Comparison of ENCODE assay signal across 18 cellular contexts in genomic region chr10:61749271-61749670, GRCh38.
A peak's percentile ranks its signal among the peaks of the same experiment; 100 is the strongest.
DNase-seq lines count a peak whose midpoint lies in the region; ATAC-seq, FAIRE-seq and TF ChIP-seq lines count a peak whose summit lies in the region.
"Had no signal": no experiment of that assay in that cellular context is flagged by ENCODE, and none has a peak within 500 bp of the region (broad histone marks: within the 10 kb centered on the region; RNA-seq: fewer than 3 reads in every experiment).

No MANE protein-coding gene starts in this region.

- CTCF ChIA-PET in PC-3 (lab: Charles Lee), result no interaction called here

- H3K36me3 Mint-ChIP-seq in natural killer cell treated with Interleukin-12 subunit alpha and Interleukin-12 subunit beta and Interleukin-15 and Interleukin-18, amount 100 ng/mL, for 72 hours, result peaks cover 5% of the 10 kb centered on the region
- H3K36me3 Mint-ChIP-seq: CD14-positive monocyte had no signal

- H3F3A ChIP-seq in PC-3 (ENCODE audit: low read length, unreplicated experiment), result no peaks in the 10 kb centered on the region

- H4K20me1 ChIP-seq in PC-3 (ENCODE audit: low read length), result no peaks in the 10 kb centered on the region

- FAIRE-seq in H54 (lab: Jason Lieb, UNC), result peak; percentile 23

- no peaks in the 10 kb centered on the region for H3K9me3 Mint-ChIP-seq in natural killer cell treated with Interleukin-12 subunit alpha and Interleukin-12 subunit beta and Interleukin-15 and Interleukin-18, amount 100 ng/mL, for 72 hours
- H3K9me3 Mint-ChIP-seq: CD14-positive monocyte had no signal

- intact Hi-C loops in PC-3 (cut with micrococcal nuclease), result no loop called here

- DNase-seq in H54 (ENCODE audit: insufficient read length, low spot score) (no peak), PC-3 (peak; percentile 70), fibroblast of gingiva (ENCODE audit: low read depth) (peak; percentile 73), thoracic aorta (ENCODE audit: low spot score) (no peak)
- DNase-seq in natural killer cell treated with Interleukin-12 subunit alpha and Interleukin-12 subunit beta and Interleukin-15 and Interleukin-18, amount 100 ng/mL, for 72 hours (ENCODE audit: low spot score), result no peak
- DNase-seq: ACHN; AML-193; EL; MG63; NCI-H1105 treated with DMSO at 0.1 percent for 48 hours; NCI-H1694 treated with DMSO at 0.1 percent for 48 hours; NCI-H526 treated with DMSO at 0.1 percent for 48 hours; NK-92 treated with Interleukin-12 subunit alpha and Interleukin-12 subunit beta, amount 100 ng/mL, for 24 hours had no signal

- H3K36me3 ChIP-seq in PC-3 (ENCODE audit: low read depth, low read length), result no peaks in the 10 kb centered on the region
- H3K36me3 ChIP-seq in thoracic aorta, result no peaks in the 10 kb centered on the region
- H3K36me3 ChIP-seq: MG63 had no signal

- H3K27ac Mint-ChIP-seq in natural killer cell treated with Interleukin-12 subunit alpha and Interleukin-12 subunit beta and Interleukin-15 and Interleukin-18, amount 100 ng/mL, for 72 hours, result no peak overlapping the region
- H3K27ac Mint-ChIP-seq: CD14-positive monocyte had no signal

- TF ChIP-seq CTCF in PC-3 (conservative IDR thresholded peaks at IDR 0.05; ENCODE audit: low read depth, low read length) (no peak), thoracic aorta (IDR thresholded peaks at IDR 0.05) (no peak)

- H3K9me2 ChIP-seq in PC-3 (replicated peaks; ENCODE audit: low read length), result no peaks in the 10 kb centered on the region

- peaks cover 16 to 22% of the 10 kb centered on the region in 2 donors for H3K4me1 Mint-ChIP-seq in natural killer cell treated with Interleukin-12 subunit alpha and Interleukin-12 subunit beta and Interleukin-15 and Interleukin-18, amount 100 ng/mL, for 72 hours (ENCODE audit: low read depth in 2 of 2)

- H3K27me3 Mint-ChIP-seq in natural killer cell treated with Interleukin-12 subunit alpha and Interleukin-12 subunit beta and Interleukin-15 and Interleukin-18, amount 100 ng/mL, for 72 hours, result no peaks in the 10 kb centered on the region

- peak; percentile 5; the same call in 1 of the 2 replicates for ATAC-seq in PC-3
- no peak for ATAC-seq in thoracic aorta (ENCODE audit: insufficient number of reproducible peaks, low FRiP score, low read depth)
- no peak for ATAC-seq in HG02870 (IDR thresholded peaks at IDR 0.05; ENCODE audit: unreplicated experiment)
- ATAC-seq in natural killer cell treated with Interleukin-12 subunit alpha and Interleukin-12 subunit beta and Interleukin-15 and Interleukin-18, amount 100 ng/mL, for 72 hours, result no peak
- no peak for ATAC-seq in HG02763 (IDR thresholded peaks at IDR 0.05; ENCODE audit: unreplicated experiment)

- POLR2A ChIA-PET in PC-3 (lab: Charles Lee; ENCODE audit: unreplicated experiment), result no interaction called here

- no peak overlapping the region for H3K4me2 ChIP-seq in PC-3 (ENCODE audit: low read length)
- H3K4me2 ChIP-seq: KMS-11 had no signal

- H3K79me2 ChIP-seq in PC-3 (ENCODE audit: low read length), result no peaks in the 10 kb centered on the region

- no peak overlapping the region for H3K9ac ChIP-seq in PC-3 (ENCODE audit: low read length)
- H3K9ac ChIP-seq: KMS-11 had no signal

- H3K27ac ChIP-seq in PC-3 (ENCODE audit: low read length), result peak overlapping the region; percentile 45
- peak overlapping the region; percentile 6 to 33 for H3K27ac ChIP-seq in thoracic aorta
- H3K27ac ChIP-seq: KMS-11, RWPE1 had no signal

- no peak overlapping the region for H2AFZ ChIP-seq in PC-3 (ENCODE audit: low read length)

- H3K27me3 ChIP-seq in PC-3 (ENCODE audit: low read length) (no peaks in the 10 kb centered on the region), thoracic aorta (replicated peaks; ENCODE audit: insufficient read depth) (no peaks in the 10 kb centered on the region)
- H3K27me3 ChIP-seq: MG63 had no signal

- peaks cover 26% of the 10 kb centered on the region for H3K4me1 ChIP-seq in PC-3 (ENCODE audit: insufficient read depth, low read length)
- peaks cover 27 to 45% of the 10 kb centered on the region in 2 donors for H3K4me1 ChIP-seq in thoracic aorta (ENCODE audit: control insufficient read depth in 1 of 2, low read depth in 2 of 2)

- BruUV-seq in PC-3 (replicated peaks; lab: Mats Ljungman, UMichigan), result no TSS peak

- no peak overlapping the region for H3K4me3 Mint-ChIP-seq in natural killer cell treated with Interleukin-12 subunit alpha and Interleukin-12 subunit beta and Interleukin-15 and Interleukin-18, amount 100 ng/mL, for 72 hours
- H3K4me3 Mint-ChIP-seq: CD14-positive monocyte had no signal

- H3K4me3 ChIP-seq in PC-3 (ENCODE audit: low read length), result no peak overlapping the region
- H3K4me3 ChIP-seq in thoracic aorta, result no peak overlapping the region
- H3K4me3 ChIP-seq: MG63 had no signal

- no peak for TF ChIP-seq POLR2A in H54 (IDR thresholded peaks at IDR 0.05; ENCODE audit: low read depth, low read length)

- H3K9me3 ChIP-seq in PC-3 (ENCODE audit: low read length), result no peaks in the 10 kb centered on the region
- peaks cover 2% of the 10 kb centered on the region for H3K9me3 ChIP-seq in thoracic aorta
- H3K9me3 ChIP-seq: MG63 had no signal

Comparison
In these comparisons a context has a peak if more than half of its experiments do, and no peak if none do; other contexts are left out.
1. DNase-seq: peak in PC-3 (single experiment) and fibroblast of gingiva (single experiment); none in H54 (single experiment), thoracic aorta (single experiment) and natural killer cell treated with Interleukin-12 subunit alpha and Interleukin-12 subunit beta and Interleukin-15 and Interleukin-18, amount 100 ng/mL, for 72 hours (single experiment).